ENCODE assay signal across 2 cellular contexts in genomic region chr11:130474637-130475400, GRCh38.
TF ChIP-seq lines count a peak whose summit lies in the region.

No MANE protein-coding gene starts in this region.

TF ChIP-seq in SK-N-SH, 30 proteins besides CTCF, POLR2A, EP300 and RAD21 (continued from another document):
- TF ChIP-seq IRF3 (IDR thresholded peaks at IDR 0.05; ENCODE audit: low read depth, low read length) (no peak), USF2 (IDR thresholded peaks at IDR 0.05; ENCODE audit: borderline replicate concordance, low read depth, low read length) (no peak), ELF1 (IDR thresholded peaks at IDR 0.05) (no peak), GATA2 (CRISPR knock-in tag; IDR thresholded peaks at IDR 0.05) (no peak), SIN3A (IDR thresholded peaks at IDR 0.05; ENCODE audit: borderline replicate concordance, low read depth, low read length) (no peak), FOSL2 (IDR thresholded peaks at IDR 0.05; ENCODE audit: borderline replicate concordance, low read depth) (no peak), TEAD4 (IDR thresholded peaks at IDR 0.05; ENCODE audit: borderline replicate concordance, insufficient read depth) (no peak), TCF12 (IDR thresholded peaks at IDR 0.05) (no peak), POLR2AphosphoS5 (IDR thresholded peaks at IDR 0.05; ENCODE audit: low read depth, low read length) (no peak), REST (IDR thresholded peaks at IDR 0.05; ENCODE audit: low read depth, low read length) (no peak)

TF ChIP-seq in SK-N-SH treated with all-trans-retinoic acid at 6 μM for 48 hours, 23 proteins besides CTCF, POLR2A, EP300 and RAD21 (continued from another document):
- TF ChIP-seq TSHZ2 (CRISPR knock-in tag; IDR thresholded peaks at IDR 0.05): no peak
